Comparison of ENCODE assay signal across 25 cellular contexts in genomic region chr2:216279459-216279858, GRCh38.
A peak's percentile ranks its signal among the peaks of the same experiment; 100 is the strongest.
DNase-seq lines count a peak whose midpoint lies in the region; ATAC-seq and TF ChIP-seq lines count a peak whose summit lies in the region.
"Had no signal": no experiment of that assay in that cellular context is flagged by ENCODE, and none has a peak within 500 bp of the region (broad histone marks: within the 10 kb centered on the region; RNA-seq: fewer than 3 reads in every experiment).

No MANE protein-coding gene starts in this region.

- H3K79me2 ChIP-seq in SK-N-SH (ENCODE audit: insufficient read depth) = no peaks in the 10 kb centered on the region

- peaks cover 7 to 24% of the 10 kb centered on the region in 2 experiments; a peak in 2 of 4 replicates for H3K4me1 ChIP-seq in SK-N-SH (ENCODE audit: control insufficient read depth in 1 of 2, insufficient read depth in 2 of 2, low read depth in 1 of 2, low read length in 1 of 2)
- H3K4me1 ChIP-seq: adrenal gland, breast epithelium, Caco-2, prostate gland, spleen, stomach, upper lobe of left lung had no signal

- 31% methylated on average over 2 of the region's 3 CpGs for WGBS in SK-N-SH (ENCODE audit: low lambda C conversion rate)

- peaks cover 15 to 32% of the 10 kb centered on the region in 2 donors for H3K27me3 Mint-ChIP-seq in effector memory CD8-positive, alpha-beta T cell
- H3K27me3 Mint-ChIP-seq in activated CD8-positive, alpha-beta memory T cell treated with anti-CD3 and anti-CD28 coated beads, Interleukin-2, amount 10 ng/mL, durations not matched to agents 7 days and 5 days = peaks cover 4% of the 10 kb centered on the region
- H3K27me3 Mint-ChIP-seq in MCF 10A (ENCODE audit: insufficient read depth, unreplicated experiment) = peaks cover 12% of the 10 kb centered on the region
- H3K27me3 Mint-ChIP-seq: dendritic cell treated with granulocyte-macrophage colony-stimulating factor and Interleukin-4, amounts not matched to agents 40 ng/mL and 50 ng/mL, for 4 days had no signal

- H3K9me3 ChIP-seq in SK-N-SH = no peaks in the 10 kb centered on the region
- H3K9me3 ChIP-seq: adrenal gland, breast epithelium, Caco-2, prostate gland, spleen, stomach, upper lobe of left lung had no signal

- peaks cover 9 to 13% of the 10 kb centered on the region in 2 experiments for H3K36me3 ChIP-seq in SK-N-SH (replicated peaks in 1 of 2; ENCODE audit: control insufficient read depth in 1 of 2, insufficient read depth in 2 of 2, low read length in 1 of 2)
- H3K36me3 ChIP-seq: adrenal gland, breast epithelium, prostate gland, spleen, stomach, upper lobe of left lung had no signal

- no peak overlapping the region for H3K9ac ChIP-seq in SK-N-SH

- CTCF ChIA-PET in SK-N-SH (lab: Yijun Ruan, JAX) (interaction anchor here (1.5 kb wide), 1 partner anchor 18 kb away, joined by 4 read pairs; no protein-coding TSS in a partner anchor), MCF 10A (lab: Yijun Ruan, JAX) (no interaction called here)
- CTCF ChIA-PET in activated CD8-positive, alpha-beta memory T cell treated with anti-CD3 and anti-CD28 coated beads, Interleukin-2, amount 10 ng/mL, durations not matched to agents 7 days and 5 days (lab: Charles Lee) = no interaction called here

- no peak overlapping the region for H3K27ac Mint-ChIP-seq in effector memory CD8-positive, alpha-beta T cell
- no peak overlapping the region for H3K27ac Mint-ChIP-seq in activated CD8-positive, alpha-beta memory T cell treated with anti-CD3 and anti-CD28 coated beads, Interleukin-2, amount 10 ng/mL, durations not matched to agents 7 days and 5 days
- no peak overlapping the region for H3K27ac Mint-ChIP-seq in MCF 10A (ENCODE audit: low read depth, unreplicated experiment)
- H3K27ac Mint-ChIP-seq: dendritic cell treated with granulocyte-macrophage colony-stimulating factor and Interleukin-4, amounts not matched to agents 40 ng/mL and 50 ng/mL, for 4 days; H9; T-cell had no signal

- no peaks in the 10 kb centered on the region for H3K27me3 ChIP-seq in SK-N-SH (ENCODE audit: insufficient read depth)
- H3K27me3 ChIP-seq: adrenal gland, breast epithelium, spleen, stomach, upper lobe of left lung had no signal

- peaks cover 2% of the 10 kb centered on the region for H3K36me3 Mint-ChIP-seq in effector memory CD8-positive, alpha-beta T cell (ENCODE audit: insufficient read depth)
- no peaks in the 10 kb centered on the region for H3K36me3 Mint-ChIP-seq in activated CD8-positive, alpha-beta memory T cell treated with anti-CD3 and anti-CD28 coated beads, Interleukin-2, amount 10 ng/mL, durations not matched to agents 7 days and 5 days
- H3K36me3 Mint-ChIP-seq in MCF 10A (ENCODE audit: insufficient read depth, unreplicated experiment) = peaks cover 6% of the 10 kb centered on the region
- H3K36me3 Mint-ChIP-seq: T-cell had no signal

- peak in 1 of 2 experiments; percentile 70; a peak in 1 of 4 replicates for TF ChIP-seq EP300 in SK-N-SH (IDR thresholded peaks at IDR 0.05; ENCODE audit: borderline replicate concordance in 1 of 2, low read depth in 1 of 2, low read length in 1 of 2)

- POLR2A ChIA-PET in SK-N-SH (lab: Yijun Ruan, JAX) = no interaction called here
- POLR2A ChIA-PET in MCF 10A (lab: Yijun Ruan, JAX) = no interaction called here

- intact Hi-C loops in MCF 10A (cut with micrococcal nuclease) = no loop called here

- no peak for ATAC-seq in effector memory CD8-positive, alpha-beta T cell (replicated peaks)
- no peak for ATAC-seq in activated CD8-positive, alpha-beta memory T cell treated with anti-CD3 and anti-CD28 coated beads, Interleukin-2, amount 10 ng/mL, durations not matched to agents 7 days and 5 days
- ATAC-seq: T-cell had no signal

- H4K20me1 ChIP-seq in SK-N-SH (ENCODE audit: insufficient read depth) = no peaks in the 10 kb centered on the region

- H3K4me2 ChIP-seq in SK-N-SH = no peak overlapping the region

- TF ChIP-seq RAD21 in SK-N-SH (IDR thresholded peaks at IDR 0.05; ENCODE audit: low read length) = no peak

- TF ChIP-seq CTCF in SK-N-SH (IDR thresholded peaks at IDR 0.05) (no peak), MCF 10A (IDR thresholded peaks at IDR 0.05; ENCODE audit: unreplicated experiment) (no peak)

- peaks cover 0 to 4% of the 10 kb centered on the region in 2 donors for H3K4me1 Mint-ChIP-seq in effector memory CD8-positive, alpha-beta T cell (ENCODE audit: low read depth in 2 of 2)
- no peaks in the 10 kb centered on the region for H3K4me1 Mint-ChIP-seq in activated CD8-positive, alpha-beta memory T cell treated with anti-CD3 and anti-CD28 coated beads, Interleukin-2, amount 10 ng/mL, durations not matched to agents 7 days and 5 days
- H3K4me1 Mint-ChIP-seq in MCF 10A (ENCODE audit: insufficient read depth, unreplicated experiment) = no peaks in the 10 kb centered on the region
- H3K4me1 Mint-ChIP-seq: T-cell had no signal

- H3K9me2 ChIP-seq in SK-N-SH = no peaks in the 10 kb centered on the region

- H3K9me3 Mint-ChIP-seq in effector memory CD8-positive, alpha-beta T cell = no peaks in the 10 kb centered on the region
- H3K9me3 Mint-ChIP-seq in activated CD8-positive, alpha-beta memory T cell treated with anti-CD3 and anti-CD28 coated beads, Interleukin-2, amount 10 ng/mL, durations not matched to agents 7 days and 5 days (ENCODE audit: low read depth) = no peaks in the 10 kb centered on the region
- H3K9me3 Mint-ChIP-seq in MCF 10A (ENCODE audit: unreplicated experiment) = no peaks in the 10 kb centered on the region
- H3K9me3 Mint-ChIP-seq: dendritic cell treated with granulocyte-macrophage colony-stimulating factor and Interleukin-4, amounts not matched to agents 40 ng/mL and 50 ng/mL, for 4 days; H9; T-cell had no signal

- no peak overlapping the region for H3K4me3 ChIP-seq in SK-N-SH (ENCODE audit: low read depth in 2 of 2, low read length in 1 of 2)
- H3K4me3 ChIP-seq: adrenal gland, breast epithelium, prostate gland, spleen, stomach, upper lobe of left lung had no signal

- H2AFZ ChIP-seq in SK-N-SH (ENCODE audit: low read depth) = no peak overlapping the region

- no TSS peak for BruUV-seq in MCF 10A (replicated peaks; lab: Mats Ljungman, UMichigan)

- DNase-seq in EH (ENCODE audit: low read depth) (peak; percentile 45), SK-N-SH (peak; percentile 62), fibroblast of the conjunctiva (ENCODE audit: low read depth) (peak; percentile 9), myocyte (ENCODE audit: low read depth) (peak; percentile 67), NCI-H128 (lab: John Stamatoyannopoulos, UW; ENCODE audit: unreplicated experiment) (no peak), MCF 10A (ENCODE audit: unreplicated experiment) (no peak)
- DNase-seq in effector memory CD8-positive, alpha-beta T cell = no peak
- no peak for DNase-seq in activated CD8-positive, alpha-beta memory T cell treated with anti-CD3 and anti-CD28 coated beads, Interleukin-2, amount 10 ng/mL, durations not matched to agents 7 days and 5 days
- DNase-seq: activated CD4-positive, alpha-beta T cell treated with anti-CD3 and anti-CD28 coated beads, Interleukin-2, amount 50 U/mL, for 1 hour; activated CD8-positive, alpha-beta memory T cell treated with anti-CD3 and anti-CD28 coated beads, Interleukin-2, amount 50 U/mL, for 4 hours; Caco-2; H9; Kasumi-1; midbrain; NCI-H1092; NCI-H2081 treated with DMSO at 0.1 percent for 48 hours; spleen; stimulated activated CD4-positive, alpha-beta T cell treated with anti-CD3 and anti-CD28 coated beads, Interleukin-4, amount 100 ng/mL, for 4 hours; stomach; T-cell; upper lobe of left lung had no signal

- H3F3A ChIP-seq in SK-N-SH (replicated peaks; ENCODE audit: insufficient read depth) = no peaks in the 10 kb centered on the region

- H3K27ac ChIP-seq in SK-N-SH (ENCODE audit: low read depth in 2 of 2, low read length in 1 of 2) = peak overlapping the region in 1 of 2 experiments; percentile 91; a peak in 2 of 4 replicates
- H3K27ac ChIP-seq: adrenal gland, breast epithelium, prostate gland, spleen, stomach, upper lobe of left lung had no signal

- H3K4me3 Mint-ChIP-seq in effector memory CD8-positive, alpha-beta T cell = no peak overlapping the region
- no peak overlapping the region for H3K4me3 Mint-ChIP-seq in activated CD8-positive, alpha-beta memory T cell treated with anti-CD3 and anti-CD28 coated beads, Interleukin-2, amount 10 ng/mL, durations not matched to agents 7 days and 5 days
- no peak overlapping the region for H3K4me3 Mint-ChIP-seq in MCF 10A (ENCODE audit: unreplicated experiment)
- H3K4me3 Mint-ChIP-seq: dendritic cell treated with granulocyte-macrophage colony-stimulating factor and Interleukin-4, amounts not matched to agents 40 ng/mL and 50 ng/mL, for 4 days; H9; T-cell had no signal

TF ChIP-seq in SK-N-SH, 30 proteins besides CTCF, POLR2A, EP300 and RAD21 (continues in another document):
- TF ChIP-seq RXRA (IDR thresholded peaks at IDR 0.05; ENCODE audit: borderline replicate concordance, low read depth) = no peak
- no peak for TF ChIP-seq POLR2AphosphoS5 (IDR thresholded peaks at IDR 0.05; ENCODE audit: low read depth, low read length)
- TF ChIP-seq USF1 (IDR thresholded peaks at IDR 0.05; ENCODE audit: borderline replicate concordance, low read depth) = no peak
- no peak for TF ChIP-seq YY1 (IDR thresholded peaks at IDR 0.05; ENCODE audit: low read depth)
- TF ChIP-seq MAX (IDR thresholded peaks at IDR 0.05; ENCODE audit: low read depth) = no peak
- TF ChIP-seq FOSL2 (IDR thresholded peaks at IDR 0.05; ENCODE audit: borderline replicate concordance, low read depth) = no peak
- TF ChIP-seq GABPA (IDR thresholded peaks at IDR 0.05; ENCODE audit: low read depth) = no peak
- no peak for TF ChIP-seq USF2 (IDR thresholded peaks at IDR 0.05; ENCODE audit: borderline replicate concordance, low read depth, low read length)
- TF ChIP-seq RFX5 (IDR thresholded peaks at IDR 0.05; ENCODE audit: low read length) = no peak
- peak; percentile 77 for TF ChIP-seq RCOR1 (IDR thresholded peaks at IDR 0.05; ENCODE audit: low read length)
- TF ChIP-seq JUND (IDR thresholded peaks at IDR 0.05) = no peak

Comparison
In these comparisons a context has a peak if more than half of its experiments do, and no peak if none do; other contexts are left out.
1. DNase-seq: peak in EH (single experiment), SK-N-SH (single experiment), fibroblast of the conjunctiva (single experiment) and myocyte (single experiment); none in effector memory CD8-positive, alpha-beta T cell (0 of 3), activated CD8-positive, alpha-beta memory T cell treated with anti-CD3 and anti-CD28 coated beads, Interleukin-2, amount 10 ng/mL, durations not matched to agents 7 days and 5 days (single experiment), NCI-H128 (single experiment) and MCF 10A (single experiment).